In genomic region chr17:39677072-39677471, GRCh38 we compare ENCODE assay signal across 20 cellular contexts. TPM values are rescaled to one million over a fixed set of nuclear protein-coding genes. Genes with fewer than 3 reads are reported as not detected.
A peak's percentile ranks its signal among the peaks of the same experiment; 100 is the strongest.
DNase-seq lines count a peak whose midpoint lies in the region; ATAC-seq and TF ChIP-seq lines count a peak whose summit lies in the region.
"Had no signal": no experiment of that assay in that cellular context is flagged by ENCODE, and none has a peak within 500 bp of the region (broad histone marks: within the 10 kb centered on the region; RNA-seq: fewer than 3 reads in every experiment).

No MANE protein-coding gene starts in this region.

- no peak for TF ChIP-seq CTCF in heart right ventricle (IDR thresholded peaks at IDR 0.05)
- no peak for TF ChIP-seq CTCF in mucosa of descending colon (IDR thresholded peaks at IDR 0.05)
- TF ChIP-seq CTCF in endodermal cell (conservative IDR thresholded peaks at IDR 0.05): no peak

- H3K27me3 ChIP-seq in heart right ventricle: no peaks in the 10 kb centered on the region
- no peaks in the 10 kb centered on the region for H3K27me3 ChIP-seq in endodermal cell (ENCODE audit: control insufficient read depth, insufficient read depth, low read length, poor library complexity, severe bottlenecking)
- H3K27me3 ChIP-seq: right lobe of liver had no signal

- peaks cover 55 to 58% of the 10 kb centered on the region in 2 donors for H3K4me1 Mint-ChIP-seq in natural killer cell treated with Interleukin-12 subunit alpha and Interleukin-12 subunit beta and Interleukin-15 and Interleukin-18, amount 100 ng/mL, for 72 hours (ENCODE audit: low read depth in 2 of 2)
- H3K4me1 Mint-ChIP-seq in endodermal cell: peaks cover 17% of the 10 kb centered on the region

- intact Hi-C loops in heart right ventricle (cut with DNase I): loop anchor here in 1 of 10 donors (10.0 kb wide), 1 partner anchor 52 kb away; the partner anchor contains the start of gene PPP1R1B
- intact Hi-C loops in Right ventricle myocardium inferior (cut with DNase I): no loop called here
- intact Hi-C loops in mucosa of descending colon (cut with DNase I, micrococcal nuclease): no loop called here

- peaks cover 39 to 77% (median 60%) of the 10 kb centered on the region in 9 donors for H3K4me1 ChIP-seq in heart right ventricle
- H3K4me1 ChIP-seq in mucosa of descending colon (ENCODE audit: low read depth): peaks cover 42% of the 10 kb centered on the region
- no peaks in the 10 kb centered on the region for H3K4me1 ChIP-seq in endodermal cell (ENCODE audit: control insufficient read depth, insufficient read depth, low read length)
- H3K4me1 ChIP-seq: right lobe of liver had no signal

- H3K4me3 ChIP-seq in heart right ventricle: no peak overlapping the region
- H3K4me3 ChIP-seq in mucosa of descending colon: no peak overlapping the region
- H3K4me3 ChIP-seq in endodermal cell (ENCODE audit: low read length): no peak overlapping the region
- H3K4me3 ChIP-seq: right lobe of liver had no signal

- DNase-seq in heart right ventricle (no peak), Right ventricle myocardium inferior (ENCODE audit: missing footprints) (no peak), RPMI8226 (no peak), mucosa of descending colon (no peak), COLO829 (ENCODE audit: low spot score) (no peak), endodermal cell (no peak)
- no peak for DNase-seq in natural killer cell treated with Interleukin-12 subunit alpha and Interleukin-12 subunit beta and Interleukin-15 and Interleukin-18, amount 100 ng/mL, for 72 hours (ENCODE audit: low spot score)
- DNase-seq: activated CD4-positive, alpha-beta T cell treated with anti-CD3 and anti-CD28 coated beads for 48 hours; glutamatergic neuron; HFFc6; Kasumi-1; kidney glomerular epithelial cell; NCI-H526; stimulated activated CD4-positive, alpha-beta T cell treated with anti-CD3 and anti-CD28 coated beads, Interleukin-4, amount 100 ng/mL, for 4 hours; T-helper 1 cell had no signal

- no peaks in the 10 kb centered on the region for H3K27me3 Mint-ChIP-seq in natural killer cell treated with Interleukin-12 subunit alpha and Interleukin-12 subunit beta and Interleukin-15 and Interleukin-18, amount 100 ng/mL, for 72 hours
- H3K27me3 Mint-ChIP-seq in endodermal cell (ENCODE audit: insufficient read depth): peaks cover 2% of the 10 kb centered on the region

- no peaks in the 10 kb centered on the region for H3K9me3 Mint-ChIP-seq in natural killer cell treated with Interleukin-12 subunit alpha and Interleukin-12 subunit beta and Interleukin-15 and Interleukin-18, amount 100 ng/mL, for 72 hours
- H3K9me3 Mint-ChIP-seq in endodermal cell: no peaks in the 10 kb centered on the region
- H3K9me3 Mint-ChIP-seq: HFFc6 had no signal

- no peak overlapping the region for H3K9ac ChIP-seq in endodermal cell (ENCODE audit: extremely low read depth, low read length, poor library complexity, severe bottlenecking)

- H3K36me3 ChIP-seq in heart right ventricle: peaks cover 0 to 23% (median 0%) of the 10 kb centered on the region in 9 donors
- no peaks in the 10 kb centered on the region for H3K36me3 ChIP-seq in mucosa of descending colon (ENCODE audit: low read depth)
- peaks cover 5% of the 10 kb centered on the region for H3K36me3 ChIP-seq in endodermal cell (ENCODE audit: control insufficient read depth, insufficient read depth, low read length)
- H3K36me3 ChIP-seq: right lobe of liver had no signal

- peak overlapping the region; percentile 10 for H3K4me3 Mint-ChIP-seq in natural killer cell treated with Interleukin-12 subunit alpha and Interleukin-12 subunit beta and Interleukin-15 and Interleukin-18, amount 100 ng/mL, for 72 hours
- H3K4me3 Mint-ChIP-seq in endodermal cell: no peak overlapping the region
- H3K4me3 Mint-ChIP-seq: HFFc6 had no signal

- no peak for ATAC-seq in heart right ventricle
- ATAC-seq in Right ventricle myocardium inferior: no peak
- no peak for ATAC-seq in natural killer cell treated with Interleukin-12 subunit alpha and Interleukin-12 subunit beta and Interleukin-15 and Interleukin-18, amount 100 ng/mL, for 72 hours
- ATAC-seq in mucosa of descending colon: no peak
- ATAC-seq: right lobe of liver had no signal

- no peaks in the 10 kb centered on the region for H3K36me3 Mint-ChIP-seq in natural killer cell treated with Interleukin-12 subunit alpha and Interleukin-12 subunit beta and Interleukin-15 and Interleukin-18, amount 100 ng/mL, for 72 hours
- H3K36me3 Mint-ChIP-seq in endodermal cell (ENCODE audit: low read depth): peaks cover 31% of the 10 kb centered on the region

- H3K9me3 ChIP-seq in heart right ventricle (no peaks in the 10 kb centered on the region), mucosa of descending colon (no peaks in the 10 kb centered on the region), endodermal cell (ENCODE audit: control insufficient read depth, low read length) (no peaks in the 10 kb centered on the region)
- H3K9me3 ChIP-seq: right lobe of liver had no signal

- peak overlapping the region; percentile 43 to 94 for H3K27ac Mint-ChIP-seq in natural killer cell treated with Interleukin-12 subunit alpha and Interleukin-12 subunit beta and Interleukin-15 and Interleukin-18, amount 100 ng/mL, for 72 hours
- H3K27ac Mint-ChIP-seq in endodermal cell: no peak overlapping the region
- H3K27ac Mint-ChIP-seq: HFFc6 had no signal

- peak overlapping the region; percentile 61 to 95 (median 88) for H3K27ac ChIP-seq in heart right ventricle
- H3K27ac ChIP-seq in cingulate gyrus (ENCODE audit: low read depth, low read length): peak overlapping the region; percentile 58
- no peak overlapping the region for H3K27ac ChIP-seq in endodermal cell (ENCODE audit: low read depth, low read length)
- H3K27ac ChIP-seq: HL-60, right lobe of liver had no signal

- 50 to 66% methylated on average over 8 of the region's 8 CpGs for WGBS in heart right ventricle, 2 donors
- WGBS in endodermal cell (ENCODE audit: insufficient coverage in 1 of 2, insufficient read length in 1 of 2), 2 experiments: 94 to 97% methylated on average over 6 to 7 of the region's 8 CpGs

RNA-seq across cellular contexts. Expression of gene PNMT, which starts 8.8 kb away (rescaled TPM):
- total RNA-seq in heart right ventricle: 10 to 100 TPM in 1 of 10 donors, 1 to 10 TPM in 9; 2.7 to 12.8 (median 3.9) TPM
- polyA plus RNA-seq in heart right ventricle: 10 to 100 TPM; 16.8 to 30.0 TPM
- total RNA-seq in Right ventricle myocardium inferior: 5.1 TPM
- not detected for total RNA-seq in natural killer cell treated with Interleukin-12 subunit alpha and Interleukin-12 subunit beta and Interleukin-15 and Interleukin-18, amount 100 ng/mL, for 72 hours
- 1 to 10 TPM in 2 of 3 donors, under 1 TPM in 1; 0.23 to 2.0 (median 1.5) TPM for total RNA-seq in mucosa of descending colon
- 1 to 10 TPM in 1 of 2 donors, under 1 TPM in 1; 0.55 to 1.0 TPM for total RNA-seq in endodermal cell
- polyA plus RNA-seq in endodermal cell (2013, experiment 1 of 2): 0.71 TPM
- polyA plus RNA-seq in endodermal cell (2013, experiment 2 of 2): 0.37 TPM
- total RNA-seq: endothelial cell of umbilical vein had no signal
- polyA plus RNA-seq: AG04450 had no signal

RNA-seq across cellular contexts. Expression of gene PGAP3, which starts 10.8 kb away (rescaled TPM):
- total RNA-seq in heart right ventricle (10 to 100 TPM in 9 of 10 donors, 1 to 10 TPM in 1; 9.2 to 18.2 (median 13.8) TPM), Right ventricle myocardium inferior (10.4 TPM), mucosa of descending colon (10 to 100 TPM; 27.7 to 74.6 (median 47.9) TPM), endodermal cell (10 to 100 TPM; 22.6 to 29.3 TPM)
- 10 to 100 TPM; 12.5 to 16.8 TPM for polyA plus RNA-seq in heart right ventricle
- 10 to 100 TPM in 1 of 2 donors, 1 to 10 TPM in 1; 8.8 to 13.7 TPM for total RNA-seq in natural killer cell treated with Interleukin-12 subunit alpha and Interleukin-12 subunit beta and Interleukin-15 and Interleukin-18, amount 100 ng/mL, for 72 hours
- 12.2 TPM for polyA plus RNA-seq in endodermal cell (2013, experiment 1 of 2)
- polyA plus RNA-seq in endodermal cell (2013, experiment 2 of 2): 11.0 TPM

RNA-seq across cellular contexts. Expression of gene TCAP, which starts 11.9 kb away (rescaled TPM):
- total RNA-seq in heart right ventricle: 1,000 to 10,000 TPM; 3,683 to 6,290 (median 4,342) TPM
- polyA plus RNA-seq in heart right ventricle: 1,000 to 10,000 TPM; 2,452 to 2,624 TPM
- 5,286 TPM for total RNA-seq in Right ventricle myocardium inferior
- 1 to 10 TPM; 2.1 to 2.5 TPM for total RNA-seq in natural killer cell treated with Interleukin-12 subunit alpha and Interleukin-12 subunit beta and Interleukin-15 and Interleukin-18, amount 100 ng/mL, for 72 hours
- 1 to 10 TPM in 2 of 3 donors, under 1 TPM in 1; 0.96 to 3.4 (median 1.5) TPM for total RNA-seq in mucosa of descending colon
- total RNA-seq in endodermal cell: 1 to 10 TPM; 1.5 to 1.9 TPM
- 2.5 TPM for polyA plus RNA-seq in endodermal cell (2013, experiment 1 of 2)
- 2.1 TPM for polyA plus RNA-seq in endodermal cell (2013, experiment 2 of 2)

RNA-seq across cellular contexts. Expression of gene ERBB2, which starts 22.8 kb away (rescaled TPM):
- total RNA-seq in heart right ventricle (10 to 100 TPM; 53.9 to 89.1 (median 68.1) TPM), Right ventricle myocardium inferior (68.7 TPM), mucosa of descending colon (100 to 1,000 TPM; 104 to 284 (median 161) TPM), endodermal cell (100 to 1,000 TPM; 110 to 133 TPM)
- 10 to 100 TPM; 40.3 to 41.2 TPM for polyA plus RNA-seq in heart right ventricle
- 1 to 10 TPM; 3.8 to 9.5 TPM for total RNA-seq in natural killer cell treated with Interleukin-12 subunit alpha and Interleukin-12 subunit beta and Interleukin-15 and Interleukin-18, amount 100 ng/mL, for 72 hours
- 72.5 TPM for polyA plus RNA-seq in endodermal cell (2013, experiment 1 of 2)
- 68.6 TPM for polyA plus RNA-seq in endodermal cell (2013, experiment 2 of 2)

RNA-seq across cellular contexts. Expression of gene STARD3, which starts 40.1 kb away (rescaled TPM):
- 10 to 100 TPM; 14.2 to 25.3 (median 19.6) TPM for total RNA-seq in heart right ventricle
- 10 to 100 TPM; 39.2 to 46.1 TPM for polyA plus RNA-seq in heart right ventricle
- 21.4 TPM for total RNA-seq in Right ventricle myocardium inferior
- 100 to 1,000 TPM in 1 of 2 donors, 10 to 100 TPM in 1; 97.9 to 139 TPM for total RNA-seq in natural killer cell treated with Interleukin-12 subunit alpha and Interleukin-12 subunit beta and Interleukin-15 and Interleukin-18, amount 100 ng/mL, for 72 hours
- total RNA-seq in mucosa of descending colon: 10 to 100 TPM; 36.1 to 58.8 (median 57.6) TPM
- total RNA-seq in endodermal cell: 10 to 100 TPM; 60.3 to 60.5 TPM
- 52.0 TPM for polyA plus RNA-seq in endodermal cell (2013, experiment 1 of 2)
- 54.0 TPM for polyA plus RNA-seq in endodermal cell (2013, experiment 2 of 2)

Comparison
In these comparisons a context has a peak if more than half of its experiments do, and no peak if none do; other contexts are left out.
1. RNA of gene TCAP, which starts 11.9 kb away (total RNA-seq): 5,286 TPM in Right ventricle myocardium inferior (single experiment) and 3,683 to 6,290 TPM in heart right ventricle; 2.1 to 2.5 TPM in natural killer cell treated with Interleukin-12 subunit alpha and Interleukin-12 subunit beta and Interleukin-15 and Interleukin-18, amount 100 ng/mL, for 72 hours, 1.5 to 1.9 TPM in endodermal cell and 0.96 to 3.4 TPM in mucosa of descending colon; every median in the first group is over 100 times any median in the second.